In genomic region chr1:2526824-2527552, GRCh38 we compare ENCODE assay signal across 8 cellular contexts. TPM values are rescaled to one million over a fixed set of nuclear protein-coding genes. Genes with fewer than 3 reads are reported as not detected.
DNase-seq lines count a peak whose midpoint lies in the region; ATAC-seq and TF ChIP-seq lines count a peak whose summit lies in the region.

No MANE protein-coding gene starts in this region.

- POLR2A ChIA-PET in activated CD4-positive, alpha-beta T cell treated with anti-CD3 and anti-CD28 coated beads, Interleukin-2, amount 10 ng/mL, durations not matched to agents 7 days and 5 days (lab: Charles Lee) = no interaction called here

- H3K9me3 Mint-ChIP-seq in IgD-negative memory B cell = no peaks in the 10 kb centered on the region
- H3K9me3 Mint-ChIP-seq in activated CD4-positive, alpha-beta T cell treated with anti-CD3 and anti-CD28 coated beads, Interleukin-2, amount 10 ng/mL, durations not matched to agents 7 days and 5 days = no peaks in the 10 kb centered on the region
- no peaks in the 10 kb centered on the region for H3K9me3 Mint-ChIP-seq in neural crest cell
- no peaks in the 10 kb centered on the region for H3K9me3 Mint-ChIP-seq in type B pancreatic cell

- peaks cover 14% of the 10 kb centered on the region for H3K27me3 Mint-ChIP-seq in IgD-negative memory B cell
- peaks cover 20% of the 10 kb centered on the region for H3K27me3 Mint-ChIP-seq in activated CD4-positive, alpha-beta T cell treated with anti-CD3 and anti-CD28 coated beads, Interleukin-2, amount 10 ng/mL, durations not matched to agents 7 days and 5 days
- H3K27me3 Mint-ChIP-seq in neural crest cell (ENCODE audit: low read depth) = peaks cover 41% of the 10 kb centered on the region
- H3K27me3 Mint-ChIP-seq in type B pancreatic cell = peaks cover 24% of the 10 kb centered on the region

- no peak overlapping the region for H3K27ac ChIP-seq in DOHH2 (ENCODE audit: low read depth, low read length)
- H3K27ac ChIP-seq in esophagus (ENCODE audit: low read depth in 2 of 2, low read length in 1 of 2) = peak overlapping the region; percentile 77 to 92

- H3K4me2 ChIP-seq in DOHH2 (ENCODE audit: low read length) = peak overlapping the region; percentile 65

- H3K4me3 Mint-ChIP-seq in IgD-negative memory B cell = peak overlapping the region; percentile 3 to 99 (median 80)
- no peak overlapping the region for H3K4me3 Mint-ChIP-seq in activated CD4-positive, alpha-beta T cell treated with anti-CD3 and anti-CD28 coated beads, Interleukin-2, amount 10 ng/mL, durations not matched to agents 7 days and 5 days
- H3K4me3 Mint-ChIP-seq in neural crest cell = peak overlapping the region; percentile 98
- H3K4me3 Mint-ChIP-seq in type B pancreatic cell = peak overlapping the region; percentile 80

- H3K4me1 Mint-ChIP-seq in IgD-negative memory B cell = peaks cover 16 to 28% (median 17%) of the 10 kb centered on the region in 3 donors
- peaks cover 50% of the 10 kb centered on the region for H3K4me1 Mint-ChIP-seq in activated CD4-positive, alpha-beta T cell treated with anti-CD3 and anti-CD28 coated beads, Interleukin-2, amount 10 ng/mL, durations not matched to agents 7 days and 5 days
- peaks cover 30% of the 10 kb centered on the region for H3K4me1 Mint-ChIP-seq in neural crest cell
- peaks cover 20% of the 10 kb centered on the region for H3K4me1 Mint-ChIP-seq in type B pancreatic cell (ENCODE audit: unreplicated experiment)

- no peaks in the 10 kb centered on the region for H3F3A ChIP-seq in DOHH2 (ENCODE audit: control insufficient read depth, insufficient read depth)

- no peaks in the 10 kb centered on the region for H3K9me3 ChIP-seq in DOHH2 (ENCODE audit: control insufficient read depth, insufficient read depth, low read length)
- no peaks in the 10 kb centered on the region for H3K9me3 ChIP-seq in esophagus (ENCODE audit: control insufficient read depth in 2 of 2, insufficient read depth in 1 of 2, low read depth in 1 of 2, low read length in 1 of 2)

- 24 to 30% methylated on average over 20 of the region's 20 CpGs for WGBS in esophagus, 2 donors

- H3K4me3 ChIP-seq in DOHH2 (ENCODE audit: low read length) (peak overlapping the region; percentile 70), esophagus (ENCODE audit: low read depth in 1 of 2, low read length in 2 of 2) (peak overlapping the region; percentile 23 to 86)

- peaks cover 12% of the 10 kb centered on the region for H3K36me3 ChIP-seq in DOHH2 (ENCODE audit: control insufficient read depth, low read length)
- no peaks in the 10 kb centered on the region for H3K36me3 ChIP-seq in esophagus (ENCODE audit: control insufficient read depth in 2 of 2, insufficient read depth in 2 of 2, low read length in 1 of 2)

- peaks cover 41% of the 10 kb centered on the region for H3K79me2 ChIP-seq in DOHH2 (ENCODE audit: control insufficient read depth, low read length)

- H4K20me1 ChIP-seq in DOHH2 (ENCODE audit: control insufficient read depth, insufficient read depth, low read depth, low read length) = peaks cover 24% of the 10 kb centered on the region

- H3K27ac Mint-ChIP-seq in IgD-negative memory B cell (peak overlapping the region; percentile 11 to 99 (median 89)), neural crest cell (ENCODE audit: unreplicated experiment) (no peak overlapping the region), type B pancreatic cell (peak overlapping the region; percentile 94)
- H3K27ac Mint-ChIP-seq in activated CD4-positive, alpha-beta T cell treated with anti-CD3 and anti-CD28 coated beads, Interleukin-2, amount 10 ng/mL, durations not matched to agents 7 days and 5 days = peak overlapping the region; percentile 31

- peaks cover 49% of the 10 kb centered on the region for H3K27me3 ChIP-seq in DOHH2 (ENCODE audit: control insufficient read depth, low read length)
- no peaks in the 10 kb centered on the region for H3K27me3 ChIP-seq in esophagus (ENCODE audit: control insufficient read depth in 1 of 2, insufficient read depth in 2 of 2, low read length in 2 of 2)

- peak; percentile 35 for ATAC-seq in GM21528 (IDR thresholded peaks at IDR 0.05; ENCODE audit: low FRiP score, unreplicated experiment)

- CTCF ChIA-PET in activated CD4-positive, alpha-beta T cell treated with anti-CD3 and anti-CD28 coated beads, Interleukin-2, amount 10 ng/mL, durations not matched to agents 7 days and 5 days (lab: Charles Lee) = interaction anchor here (0.9 to 2.8 kb wide), 5 partner anchors 13 to 59 kb away, joined by 3 to 9 read pairs (median 4); no protein-coding TSS in a partner anchor

- H3K9me2 ChIP-seq in DOHH2 (replicated peaks; ENCODE audit: control insufficient read depth, low read length) = no peaks in the 10 kb centered on the region

- TF ChIP-seq CTCF in DOHH2 (IDR thresholded peaks at IDR 0.05; ENCODE audit: low read depth, low read length, poor library complexity, severe bottlenecking) (no peak), neural crest cell (conservative IDR thresholded peaks at IDR 0.05) (no peak), type B pancreatic cell (conservative IDR thresholded peaks at IDR 0.05) (no peak)

- H3K4me1 ChIP-seq in DOHH2 (ENCODE audit: control insufficient read depth, low read length) (peaks cover 23% of the 10 kb centered on the region), esophagus (ENCODE audit: control insufficient read depth in 2 of 2, insufficient read depth in 2 of 2, low read length in 1 of 2) (peaks cover 37 to 52% of the 10 kb centered on the region in 2 donors)

- H3K36me3 Mint-ChIP-seq in IgD-negative memory B cell = no peaks in the 10 kb centered on the region
- H3K36me3 Mint-ChIP-seq in activated CD4-positive, alpha-beta T cell treated with anti-CD3 and anti-CD28 coated beads, Interleukin-2, amount 10 ng/mL, durations not matched to agents 7 days and 5 days (ENCODE audit: low read depth) = peaks cover 17% of the 10 kb centered on the region
- no peaks in the 10 kb centered on the region for H3K36me3 Mint-ChIP-seq in neural crest cell (ENCODE audit: low read depth)
- no peaks in the 10 kb centered on the region for H3K36me3 Mint-ChIP-seq in type B pancreatic cell

- DNase-seq in activated CD4-positive, alpha-beta T cell treated with anti-CD3 and anti-CD28 coated beads, Interleukin-2, amount 10 ng/mL, durations not matched to agents 7 days and 5 days = no peak
- DNase-seq in neural crest cell (ENCODE audit: low read depth, low spot score) (no peak), type B pancreatic cell (ENCODE audit: extremely low spot score, unreplicated experiment) (no peak), NCI-H2081 treated with DMSO at 0.1 percent for 48 hours (lab: John Stamatoyannopoulos, UW) (no peak)

RNA-seq across cellular contexts. Expression of gene PANK4, which starts 0.6 kb away (rescaled TPM):
- polyA plus RNA-seq in IgD-negative memory B cell (19.4 TPM), esophagus (10 to 100 TPM; 10.1 to 15.4 TPM)
- 10 to 100 TPM; 66.6 to 76.6 TPM for total RNA-seq in activated CD4-positive, alpha-beta T cell treated with anti-CD3 and anti-CD28 coated beads, Interleukin-2, amount 10 ng/mL, durations not matched to agents 7 days and 5 days
- total RNA-seq in neural crest cell (62.5 and 65.5 TPM in 2 replicates), type B pancreatic cell (ENCODE audit: low replicate concordance) (36.4 and 49.1 TPM in 2 replicates)

RNA-seq across cellular contexts. Expression of gene HES5, which starts 3.1 kb away (rescaled TPM):
- not detected for polyA plus RNA-seq in IgD-negative memory B cell
- total RNA-seq in activated CD4-positive, alpha-beta T cell treated with anti-CD3 and anti-CD28 coated beads, Interleukin-2, amount 10 ng/mL, durations not matched to agents 7 days and 5 days = not detected
- 1 to 10 TPM in 1 of 2 donors, under 1 TPM in 1; 0.71 to 1.5 TPM for polyA plus RNA-seq in esophagus
- 90.9 and 92.2 TPM in 2 replicates for total RNA-seq in neural crest cell
- total RNA-seq in type B pancreatic cell (ENCODE audit: low replicate concordance) = 4.5 and 5.1 TPM in 2 replicates

RNA-seq across cellular contexts. Expression of gene TNFRSF14, which starts 29.2 kb away (rescaled TPM):
- polyA plus RNA-seq in IgD-negative memory B cell = 63.3 TPM
- 100 to 1,000 TPM; 182 to 192 TPM for total RNA-seq in activated CD4-positive, alpha-beta T cell treated with anti-CD3 and anti-CD28 coated beads, Interleukin-2, amount 10 ng/mL, durations not matched to agents 7 days and 5 days
- 10 to 100 TPM; 34.1 to 57.5 TPM for polyA plus RNA-seq in esophagus
- 0.61 TPM in 2 replicates for total RNA-seq in neural crest cell
- total RNA-seq in type B pancreatic cell (ENCODE audit: low replicate concordance) = 4.2 and 8.5 TPM in 2 replicates

RNA-seq across cellular contexts. Expression of gene PLCH2, which starts 50.9 kb away (rescaled TPM):
- polyA plus RNA-seq in IgD-negative memory B cell (0.66 TPM), esophagus (10 to 100 TPM; 19.2 to 88.7 TPM)
- 10 to 100 TPM; 16.7 to 21.1 TPM for total RNA-seq in activated CD4-positive, alpha-beta T cell treated with anti-CD3 and anti-CD28 coated beads, Interleukin-2, amount 10 ng/mL, durations not matched to agents 7 days and 5 days
- total RNA-seq in neural crest cell (0.37 and 0.59 TPM in 2 replicates), type B pancreatic cell (ENCODE audit: low replicate concordance) (0.67 and 0.82 TPM in 2 replicates)

RNA-seq across cellular contexts. Expression of gene PRXL2B, which starts 59.6 kb away (rescaled TPM):
- polyA plus RNA-seq in IgD-negative memory B cell (20.3 TPM), esophagus (10 to 100 TPM; 12.2 to 16.3 TPM)
- total RNA-seq in activated CD4-positive, alpha-beta T cell treated with anti-CD3 and anti-CD28 coated beads, Interleukin-2, amount 10 ng/mL, durations not matched to agents 7 days and 5 days = 10 to 100 TPM; 25.2 to 33.3 TPM
- total RNA-seq in neural crest cell (51.3 and 58.9 TPM in 2 replicates), type B pancreatic cell (ENCODE audit: low replicate concordance) (33.7 and 40.3 TPM in 2 replicates)

Comparison
In these comparisons a context has a peak if more than half of its experiments do, and no peak if none do; other contexts are left out.
1. RNA of gene HES5, which starts 3.1 kb away (total RNA-seq): 90.9 to 92.2 TPM in neural crest cell; 4.5 to 5.1 TPM in type B pancreatic cell and not detected in activated CD4-positive, alpha-beta T cell treated with anti-CD3 and anti-CD28 coated beads, Interleukin-2, amount 10 ng/mL, durations not matched to agents 7 days and 5 days; every median in the first group is over 10 times any median in the second.
2. RNA of gene TNFRSF14, which starts 29.2 kb away (total RNA-seq): 182 to 192 TPM in activated CD4-positive, alpha-beta T cell treated with anti-CD3 and anti-CD28 coated beads, Interleukin-2, amount 10 ng/mL, durations not matched to agents 7 days and 5 days; 4.2 to 8.5 TPM in type B pancreatic cell and 0.61 TPM in neural crest cell; every median in the first group is over 10 times any median in the second.